14 cellular contexts compared by ENCODE assay signal in the genomic region with DNA sequence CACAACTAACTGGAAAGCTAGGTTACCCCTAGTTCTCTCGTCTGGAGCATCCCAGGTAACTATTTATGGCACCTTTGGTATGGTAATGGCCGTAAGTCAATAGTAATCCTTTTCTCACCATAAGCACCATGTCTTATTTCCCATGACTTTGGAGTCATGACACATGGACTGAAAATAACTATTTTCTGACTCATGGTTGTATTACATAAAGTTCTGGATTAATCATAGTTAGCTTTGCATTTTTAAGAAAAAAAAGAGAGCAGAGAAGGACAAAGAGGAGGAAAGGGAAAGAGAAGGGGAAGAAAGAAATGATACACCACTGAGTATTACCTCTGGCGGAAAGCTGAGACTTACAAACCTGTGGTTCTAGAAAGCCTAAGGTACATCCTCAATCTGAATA.
DNase-seq lines count a peak whose midpoint lies in the region; ATAC-seq and TF ChIP-seq lines count a peak whose summit lies in the region.
"Had no signal": no experiment of that assay in that cellular context is flagged by ENCODE, and none has a peak within 500 bp of the region (broad histone marks: within the 10 kb centered on the region; RNA-seq: fewer than 3 reads in every experiment).

No MANE protein-coding gene starts in this region.

- H3K27me3 ChIP-seq in esophagus muscularis mucosa, result peaks cover 0 to 16% (median 0%) of the 10 kb centered on the region in 4 donors
- H3K27me3 ChIP-seq: testis had no signal

- no peak overlapping the region for H3K27ac ChIP-seq in esophagus muscularis mucosa (replicated peaks in 1 of 4)
- H3K27ac ChIP-seq: testis had no signal

- no peak overlapping the region for H3K4me3 Mint-ChIP-seq in natural killer cell
- H3K4me3 Mint-ChIP-seq: naive B cell had no signal

- no peak overlapping the region for H3K27ac Mint-ChIP-seq in natural killer cell
- H3K27ac Mint-ChIP-seq: naive B cell had no signal

- DNase-seq in GM04504 (ENCODE audit: low read depth) (peak; percentile 55), amniotic epithelial cell (ENCODE audit: low read depth) (peak; percentile 82), fibroblast of pulmonary artery (ENCODE audit: low read depth) (peak; percentile 84), stromal cell of bone marrow (ENCODE audit: low read depth) (peak; percentile 81), natural killer cell (no peak), esophagus muscularis mucosa (ENCODE audit: extremely low spot score) (no peak), left ventricle myocardium superior (no peak)
- DNase-seq: activated effector memory CD4-positive, alpha-beta T cell treated with Interleukin-2 at 50 U/mL for 16 hours; GDM1; left cardiac atrium; naive B cell; NCI-H1105 treated with DMSO at 0.1 percent for 48 hours; NCI-H524; testis had no signal

- intact Hi-C loops in natural killer cell (cut with micrococcal nuclease), result no loop called here
- intact Hi-C loops in esophagus muscularis mucosa (cut with DNase I), result no loop called here
- intact Hi-C loops in left ventricle myocardium superior (cut with micrococcal nuclease), result no loop called here

- H3K27me3 Mint-ChIP-seq in natural killer cell (ENCODE audit: low read depth in 2 of 2), result peaks cover 20 to 32% of the 10 kb centered on the region in 2 donors

- no peaks in the 10 kb centered on the region for H3K9me3 ChIP-seq in esophagus muscularis mucosa
- H3K9me3 ChIP-seq: testis had no signal

- peaks cover 0 to 6% (median 0%) of the 10 kb centered on the region in 4 donors for H3K4me1 ChIP-seq in esophagus muscularis mucosa
- H3K4me1 ChIP-seq: testis had no signal

- no peaks in the 10 kb centered on the region for H3K9me3 Mint-ChIP-seq in natural killer cell

- ATAC-seq in natural killer cell, result no peak
- ATAC-seq in left ventricle myocardium superior, result no peak
- ATAC-seq: left cardiac atrium had no signal

- no peaks in the 10 kb centered on the region for H3K4me1 Mint-ChIP-seq in natural killer cell
- H3K4me1 Mint-ChIP-seq: naive B cell had no signal

- TF ChIP-seq EP300 in esophagus muscularis mucosa (IDR thresholded peaks at IDR 0.05), result no peak

- no peaks in the 10 kb centered on the region for H3K36me3 Mint-ChIP-seq in natural killer cell
- H3K36me3 Mint-ChIP-seq: naive B cell had no signal

- no peak overlapping the region for H3K4me3 ChIP-seq in fibroblast of pulmonary artery (replicated peaks; ENCODE audit: low read depth, low read length)
- H3K4me3 ChIP-seq in esophagus muscularis mucosa, result no peak overlapping the region
- H3K4me3 ChIP-seq: testis had no signal

- no peak for TF ChIP-seq CTCF in fibroblast of pulmonary artery (IDR thresholded peaks at IDR 0.05; ENCODE audit: low read length, missing control alignments)
- no peak for TF ChIP-seq CTCF in natural killer cell (IDR thresholded peaks at IDR 0.05)
- TF ChIP-seq CTCF in esophagus muscularis mucosa (IDR thresholded peaks at IDR 0.05), result no peak

- WGBS in esophagus muscularis mucosa, result 77% methylated on average over 3 of the region's 3 CpGs

- H3K36me3 ChIP-seq in esophagus muscularis mucosa, result no peaks in the 10 kb centered on the region

- TF ChIP-seq POLR2A in esophagus muscularis mucosa (IDR thresholded peaks at IDR 0.05; ENCODE audit: low read depth), result no peak

Comparison
In these comparisons a context has a peak if more than half of its experiments do, and no peak if none do; other contexts are left out.
1. DNase-seq: peak in GM04504 (single experiment), amniotic epithelial cell (single experiment), fibroblast of pulmonary artery (single experiment) and stromal cell of bone marrow (single experiment); none in natural killer cell (single experiment), esophagus muscularis mucosa (single experiment) and left ventricle myocardium superior (single experiment).